8 cellular contexts compared by ENCODE assay signal in the genomic region with DNA sequence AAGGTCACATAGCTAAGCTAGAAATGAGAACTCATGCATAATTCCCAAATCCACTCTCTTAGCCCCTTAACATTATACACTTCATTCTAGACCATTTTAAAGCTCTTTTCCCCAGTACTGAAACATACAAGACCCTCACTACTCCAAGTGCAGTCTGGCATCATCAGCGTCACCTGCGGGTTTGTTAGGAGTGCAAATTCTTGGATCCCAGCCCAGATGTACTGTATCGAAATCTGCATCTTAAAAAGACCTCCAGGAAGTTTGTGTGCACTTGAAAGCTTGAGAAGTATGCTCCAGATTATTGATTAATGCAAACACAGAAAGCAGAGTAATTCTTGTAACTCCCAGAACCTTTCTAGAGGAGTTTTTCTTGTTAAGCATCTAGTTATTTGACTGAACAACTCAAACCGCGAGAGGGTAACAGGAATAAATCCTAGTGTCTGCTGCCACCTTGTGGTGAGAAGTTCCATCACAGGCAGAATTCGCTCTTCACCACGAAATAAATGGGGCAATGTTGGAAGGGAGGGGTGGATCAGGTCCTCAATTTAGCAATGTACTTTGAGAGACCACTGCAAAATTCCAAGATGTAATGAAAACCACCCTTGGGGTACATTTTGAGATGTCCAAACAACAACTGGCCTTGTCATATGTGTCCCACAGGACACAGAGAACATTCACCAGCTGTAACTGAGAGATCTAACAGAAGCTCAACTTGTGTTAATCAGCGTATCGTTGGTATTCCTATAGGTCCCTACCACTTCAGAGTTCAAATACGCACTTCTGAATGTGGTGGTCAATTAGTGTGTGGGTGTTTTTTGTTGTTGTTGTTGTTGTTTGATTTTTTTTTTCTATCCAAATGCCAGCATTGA. TPM values are rescaled to one million over a fixed set of nuclear protein-coding genes. Genes with fewer than 3 reads are reported as not detected.
DNase-seq lines count a peak whose midpoint lies in the region; FAIRE-seq and TF ChIP-seq lines count a peak whose summit lies in the region.

No MANE protein-coding gene starts in this region.

- DNase-seq in GM10248 (ENCODE audit: extremely low spot score) (peak; percentile 47), HCEC 1CT (peak; percentile 44), NCI-H146 treated with DMSO at 0.1 percent for 48 hours (lab: John Stamatoyannopoulos, UW; ENCODE audit: unreplicated experiment) (peak; percentile 39), brain pericyte (ENCODE audit: low read depth, low spot score) (peak; percentile 15), mesenteric fat pad (ENCODE audit: low spot score) (no peak)
- peak; percentile 62 to 71 for DNase-seq in stimulated activated CD4-positive, alpha-beta T cell treated with anti-CD3 and anti-CD28 coated beads, Interleukin-2, amount 100 ng/mL, for 24 hours

- CTCF ChIA-PET in GM10248 (lab: Yijun Ruan, JAX) = interaction anchor here (0.6 to 11.4 kb wide), 29 partner anchors 8 to 1195 kb away, joined by 3 to 194 read pairs (median 4); no protein-coding TSS in a partner anchor

- peak; percentile 83 for TF ChIP-seq CTCF in GM10248 (IDR thresholded peaks at IDR 0.05; ENCODE audit: control extremely low read depth, extremely low read depth, low read depth, missing control alignments)

- FAIRE-seq in TTC549 (lab: Jason Lieb, UNC) (peak; percentile 76), islet of Langerhans (lab: Jason Lieb, UNC) (peak; percentile 95)

- POLR2A ChIA-PET in GM10248 (lab: Yijun Ruan, JAX) = no interaction called here

RNA-seq across cellular contexts. Expression of a gene that starts 0.6 kb away (rescaled TPM):
- total RNA-seq in mesenteric fat pad = not detected

RNA-seq across cellular contexts. Expression of a gene that starts 45.1 kb away (rescaled TPM):
- 63.2 TPM for total RNA-seq in mesenteric fat pad

RNA-seq across cellular contexts. Expression of a gene that starts 45.2 kb away (rescaled TPM):
- total RNA-seq in mesenteric fat pad = 42.3 TPM
